Comparison of ENCODE assay signal across 17 cellular contexts in the genomic region with DNA sequence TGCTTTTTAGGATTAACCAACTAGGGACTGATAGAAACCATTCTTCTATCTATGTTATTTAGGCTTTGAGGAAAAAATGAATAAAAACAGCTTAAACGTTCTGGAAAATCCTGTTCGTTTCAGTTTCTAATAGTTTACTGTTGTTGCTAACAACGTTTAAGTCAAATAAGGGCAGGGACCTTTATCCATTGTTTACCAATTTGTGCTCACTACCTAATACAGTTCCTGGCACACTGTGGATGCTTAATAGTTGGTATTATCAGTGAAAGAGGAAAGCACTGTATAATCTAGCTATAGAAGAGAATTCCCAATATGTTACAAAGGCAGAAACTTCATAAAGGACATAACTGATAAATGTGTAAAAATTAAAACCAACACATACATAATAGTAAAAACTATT.
"Had no signal": no experiment of that assay in that cellular context is flagged by ENCODE, and none has a peak within 500 bp of the region (broad histone marks: within the 10 kb centered on the region; RNA-seq: fewer than 3 reads in every experiment).

No MANE protein-coding gene starts in this region.

- ATAC-seq: foreskin keratinocyte; stimulated activated naive CD8-positive, alpha-beta T cell treated with anti-CD3 and anti-CD28 coated beads, Interleukin-15, amount 100 ng/mL, for 72 hours; T-cell had no signal

- H3K9me3 ChIP-seq: esophagus squamous epithelium, SK-N-SH, thoracic aorta had no signal

- H3K27ac Mint-ChIP-seq: mesothelial cell of epicardium had no signal

- H3K27me3 Mint-ChIP-seq: naive B cell; stimulated activated naive CD8-positive, alpha-beta T cell treated with anti-CD3 and anti-CD28 coated beads, Interleukin-15, amount 100 ng/mL, for 72 hours; T-cell had no signal

- H3K27me3 ChIP-seq: esophagus squamous epithelium, foreskin keratinocyte had no signal

- H3K4me2 ChIP-seq: SK-N-SH had no signal

- H3K27ac ChIP-seq: esophagus squamous epithelium, foreskin keratinocyte, thoracic aorta had no signal

- H3K4me3 ChIP-seq: esophagus squamous epithelium, thoracic aorta had no signal

- H3K9ac ChIP-seq: SK-N-SH had no signal

- H3K4me1 ChIP-seq: foreskin keratinocyte had no signal

- DNase-seq: activated CD4-positive, CD25-positive, alpha-beta regulatory T cell treated with anti-CD3 and anti-CD28 coated beads, Interleukin-2, amount 50 U/mL, for 72 hours; activated naive CD4-positive, alpha-beta T cell treated with anti-CD3 and anti-CD28 coated beads, Interleukin-2, amount 50 U/mL, for 16 hours; activated T-cell treated with anti-CD3 and anti-CD28 coated beads for 4 hours; central memory CD4-positive, alpha-beta T cell; cortex of kidney; effector CD4-positive, alpha-beta T cell; esophagus squamous epithelium; foreskin keratinocyte; glutamatergic neuron; naive B cell; SK-N-SH; stimulated activated naive CD8-positive, alpha-beta T cell treated with anti-CD3 and anti-CD28 coated beads, Interleukin-15, amount 100 ng/mL, for 72 hours; T-cell; T-helper 9 cell had no signal

- H3K9me3 Mint-ChIP-seq: activated T-helper 2 cell treated with anti-CD3 and anti-CD28 coated beads, Interferon-gamma antibody, Interleukin-2, Interleukin-4, amounts not matched to agents 10 μg/mL and 5 μg/mL and 100 μg/mL, durations not matched to agents 14 hours and 24 hours and 36 hours; mesothelial cell of epicardium; naive B cell; stimulated activated naive CD8-positive, alpha-beta T cell treated with anti-CD3 and anti-CD28 coated beads, Interleukin-15, amount 100 ng/mL, for 72 hours; T-cell had no signal

- H3K4me3 Mint-ChIP-seq: mesothelial cell of epicardium; naive B cell; stimulated activated naive CD8-positive, alpha-beta T cell treated with anti-CD3 and anti-CD28 coated beads, Interleukin-15, amount 100 ng/mL, for 72 hours; T-cell had no signal

- H3K4me1 Mint-ChIP-seq: naive B cell; stimulated activated naive CD8-positive, alpha-beta T cell treated with anti-CD3 and anti-CD28 coated beads, Interleukin-15, amount 100 ng/mL, for 72 hours; T-cell had no signal
